Comparison of ENCODE assay signal across 7 cellular contexts in genomic region chr19:35693835-35694599, GRCh38. TPM values are rescaled to one million over a fixed set of nuclear protein-coding genes. Genes with fewer than 3 reads are reported as not detected.
A peak's percentile ranks its signal among the peaks of the same experiment; 100 is the strongest.
DNase-seq lines count a peak whose midpoint lies in the region; ATAC-seq, FAIRE-seq and TF ChIP-seq lines count a peak whose summit lies in the region.

No MANE protein-coding gene starts in this region.

- H3K27me3 Mint-ChIP-seq in astrocyte (ENCODE audit: low read depth, unreplicated experiment): peaks cover 17% of the 10 kb centered on the region

- no peaks in the 10 kb centered on the region for H3K9me3 ChIP-seq in astrocyte (ENCODE audit: insufficient read depth, low read depth, low read length)

- no peaks in the 10 kb centered on the region for H3K4me1 Mint-ChIP-seq in astrocyte (ENCODE audit: low read depth, unreplicated experiment)

- H3K4me2 ChIP-seq in astrocyte (ENCODE audit: low read length): no peak overlapping the region

- no peak overlapping the region for H3K4me3 ChIP-seq in astrocyte (ENCODE audit: insufficient read depth, low read depth, low read length)

- H3K27ac Mint-ChIP-seq in astrocyte (ENCODE audit: unreplicated experiment): no peak overlapping the region

- H3K79me2 ChIP-seq in astrocyte (ENCODE audit: insufficient read depth, low read length): no peaks in the 10 kb centered on the region

- H4K20me1 ChIP-seq in astrocyte (ENCODE audit: insufficient read depth, low read length): no peaks in the 10 kb centered on the region

- ATAC-seq in HG02970 (IDR thresholded peaks at IDR 0.05; ENCODE audit: low FRiP score, unreplicated experiment): peak; percentile 61

- H3K36me3 ChIP-seq in astrocyte (ENCODE audit: insufficient read depth, low read length): no peaks in the 10 kb centered on the region

- no peak overlapping the region for H3K9ac ChIP-seq in astrocyte (ENCODE audit: low read length)

- H3K27ac ChIP-seq in astrocyte (ENCODE audit: low read depth, low read length): no peak overlapping the region

- peak; percentile 100 for TF ChIP-seq CTCF in GM13977 (IDR thresholded peaks at IDR 0.05; ENCODE audit: extremely low read depth, insufficient read depth, missing control alignments)
- TF ChIP-seq CTCF in astrocyte (IDR thresholded peaks at IDR 0.05; ENCODE audit: insufficient read depth, low read depth, low read length): peak; percentile 93

- H3K9me3 Mint-ChIP-seq in astrocyte (ENCODE audit: unreplicated experiment): peaks cover 4% of the 10 kb centered on the region

- no peak overlapping the region for H3K4me3 Mint-ChIP-seq in astrocyte (ENCODE audit: unreplicated experiment)

- DNase-seq in GM13977 (ENCODE audit: low spot score) (peak; percentile 88), NCI-H2081 (lab: John Stamatoyannopoulos, UW) (peak; percentile 86 to 89), T-helper 22 cell (ENCODE audit: low read depth) (peak; percentile 72), astrocyte (ENCODE audit: low read depth) (peak; percentile 48), hippocampal formation (lab: John Stamatoyannopoulos, UW) (peak; percentile 78 to 84)
- peak; percentile 82 to 90 for DNase-seq in stimulated activated CD4-positive, alpha-beta T cell treated with anti-CD3 and anti-CD28 coated beads, Interleukin-12 subunit alpha, Interleukin-12 subunit beta, amount 100 ng/mL, for 24 hours (ENCODE audit: low read depth in 2 of 2)

- H3K27me3 ChIP-seq in astrocyte (ENCODE audit: insufficient read depth, low read length): no peaks in the 10 kb centered on the region

- H2AFZ ChIP-seq in astrocyte (ENCODE audit: low read depth, low read length): no peak overlapping the region

- FAIRE-seq in astrocyte (lab: Jason Lieb, UNC): no peak

- peaks cover 2% of the 10 kb centered on the region for H3K36me3 Mint-ChIP-seq in astrocyte (ENCODE audit: low read depth, unreplicated experiment)

- no peaks in the 10 kb centered on the region for H3K4me1 ChIP-seq in astrocyte (ENCODE audit: insufficient read depth, low read length)

- in situ Hi-C loops in GM13977 (cut with MboI; ENCODE audit: low pct_unique_long_range_greater_than_20kb, low sequenced_read_pairs, unreplicated experiment): no loop called here

RNA-seq across cellular contexts. Expression of gene ZBTB32, which starts 10.3 kb away (rescaled TPM):
- total RNA-seq in astrocyte: not detected in 2 replicates

RNA-seq across cellular contexts. Expression of gene KMT2B, which starts 23.8 kb away (rescaled TPM):
- 28.7 and 29.0 TPM in 2 replicates for total RNA-seq in astrocyte

RNA-seq across cellular contexts. Expression of gene UPK1A, which starts 27.7 kb away (rescaled TPM):
- 0.18 TPM in 1 of 2 replicates, not detected in the other for total RNA-seq in astrocyte

RNA-seq across cellular contexts. Expression of gene COX6B1, which starts 45.9 kb away (rescaled TPM):
- total RNA-seq in astrocyte: 326 and 344 TPM in 2 replicates

RNA-seq across cellular contexts. Expression of gene IGFLR1, which starts 48.2 kb away (rescaled TPM):
- total RNA-seq in astrocyte: 2.0 and 2.4 TPM in 2 replicates
